In the genomic region with DNA sequence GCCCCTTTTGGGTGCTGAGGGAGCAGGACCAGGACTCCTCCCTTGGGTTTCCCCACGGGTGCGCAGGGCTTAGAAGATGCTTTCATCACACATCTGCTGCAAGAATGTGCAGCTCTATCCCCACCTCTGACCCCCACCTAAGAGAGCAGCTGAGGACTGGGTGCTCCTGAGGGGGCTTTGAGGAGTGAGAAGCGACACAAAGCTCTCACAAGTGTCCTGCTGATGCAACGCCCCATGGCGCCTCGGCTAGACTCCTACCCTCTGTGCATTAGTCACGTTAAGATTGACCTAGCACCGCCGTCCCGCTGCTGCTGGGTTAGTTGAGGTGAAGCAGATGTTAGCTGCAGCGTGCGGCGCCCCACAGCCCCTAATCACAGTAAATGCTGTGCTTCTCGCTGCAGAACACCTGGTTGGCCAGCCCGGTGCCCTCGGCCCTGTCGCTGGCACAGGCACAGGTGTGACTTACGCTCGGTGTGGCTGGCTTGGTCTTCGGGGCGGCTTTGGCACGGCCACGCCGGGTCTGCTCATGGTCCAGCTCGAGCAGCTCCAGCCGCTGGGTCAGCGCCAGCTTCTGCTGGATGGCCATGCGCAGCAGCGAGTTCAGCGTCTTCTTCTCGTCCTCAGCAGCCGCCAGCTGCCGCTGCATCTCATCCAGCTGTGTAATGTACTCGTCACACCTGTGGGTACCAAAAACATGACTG, we compare ENCODE assay signal across 1 cellular context.
A peak's percentile ranks its signal among the peaks of the same experiment; 100 is the strongest.
TF ChIP-seq lines count a peak whose summit lies in the region.

No MANE protein-coding gene starts in this region.

TF ChIP-seq in K562, 482 proteins besides CTCF, POLR2A, EP300 and RAD21 (continued from another document):
- TF ChIP-seq, protein P1, sequence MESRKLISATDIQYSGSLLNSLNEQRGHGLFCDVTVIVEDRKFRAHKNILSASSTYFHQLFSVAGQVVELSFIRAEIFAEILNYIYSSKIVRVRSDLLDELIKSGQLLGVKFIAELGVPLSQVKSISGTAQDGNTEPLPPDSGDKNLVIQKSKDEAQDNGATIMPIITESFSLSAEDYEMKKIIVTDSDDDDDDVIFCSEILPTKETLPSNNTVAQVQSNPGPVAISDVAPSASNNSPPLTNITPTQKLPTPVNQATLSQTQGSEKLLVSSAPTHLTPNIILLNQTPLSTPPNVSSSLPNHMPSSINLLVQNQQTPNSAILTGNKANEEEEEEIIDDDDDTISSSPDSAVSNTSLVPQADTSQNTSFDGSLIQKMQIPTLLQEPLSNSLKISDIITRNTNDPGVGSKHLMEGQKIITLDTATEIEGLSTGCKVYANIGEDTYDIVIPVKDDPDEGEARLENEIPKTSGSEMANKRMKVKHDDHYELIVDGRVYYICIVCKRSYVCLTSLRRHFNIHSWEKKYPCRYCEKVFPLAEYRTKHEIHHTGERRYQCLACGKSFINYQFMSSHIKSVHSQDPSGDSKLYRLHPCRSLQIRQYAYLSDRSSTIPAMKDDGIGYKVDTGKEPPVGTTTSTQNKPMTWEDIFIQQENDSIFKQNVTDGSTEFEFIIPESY (CRISPR knock-in tag; IDR thresholded peaks at IDR 0.05) = peak; percentile 93; the same call in 1 of the 2 replicates
- TF ChIP-seq MBD2 (IDR thresholded peaks at IDR 0.05; ENCODE audit: borderline replicate concordance, low read depth) (no peak), NCOA2 (IDR thresholded peaks at IDR 0.05; ENCODE audit: partially characterized antibody in 2 of 2) (no peak)
